In genomic region chr2:237280235-237280634, GRCh38 we compare ENCODE assay signal across 13 cellular contexts.
DNase-seq lines count a peak whose midpoint lies in the region; ATAC-seq, FAIRE-seq and TF ChIP-seq lines count a peak whose summit lies in the region.
"Had no signal": no experiment of that assay in that cellular context is flagged by ENCODE, and none has a peak within 500 bp of the region (broad histone marks: within the 10 kb centered on the region; RNA-seq: fewer than 3 reads in every experiment).

No MANE protein-coding gene starts in this region.

- ATAC-seq in GM19463 (IDR thresholded peaks at IDR 0.05; ENCODE audit: unreplicated experiment) (no peak), GM18517 (IDR thresholded peaks at IDR 0.05; ENCODE audit: unreplicated experiment) (no peak)
- ATAC-seq: naive thymus-derived CD4-positive, alpha-beta T cell had no signal

- H3K36me3 Mint-ChIP-seq in neural progenitor cell, result no peaks in the 10 kb centered on the region
- H3K36me3 Mint-ChIP-seq: naive thymus-derived CD4-positive, alpha-beta T cell had no signal

- H3K4me1 ChIP-seq in prostate gland (replicated peaks) (no peaks in the 10 kb centered on the region), neural progenitor cell (no peaks in the 10 kb centered on the region)

- peak; percentile 90 for FAIRE-seq in RCC 7860 (lab: Jason Lieb, UNC)

- TF ChIP-seq CTCF in AG09309 (IDR thresholded peaks at IDR 0.05; ENCODE audit: control insufficient read depth, insufficient read depth, low read depth, low read length, missing control alignments), result no peak
- TF ChIP-seq CTCF in fibroblast of pulmonary artery (IDR thresholded peaks at IDR 0.05; ENCODE audit: low read length, missing control alignments), result no peak
- no peak for TF ChIP-seq CTCF in prostate gland (IDR thresholded peaks at IDR 0.05)
- no peak for TF ChIP-seq CTCF in neural progenitor cell (IDR thresholded peaks at IDR 0.05)

- intact Hi-C loops in prostate gland (cut with DNase I), result no loop called here

- WGBS in prostate gland, result 25% methylated on average over 11 of the region's 11 CpGs

- H3K36me3 ChIP-seq in prostate gland (no peaks in the 10 kb centered on the region), neural progenitor cell (no peaks in the 10 kb centered on the region)

- DNase-seq in AG09309 (ENCODE audit: low read depth) (peak; percentile 97), RCC 7860 (ENCODE audit: low spot score) (peak; percentile 84), fibroblast of pulmonary artery (ENCODE audit: low read depth) (peak; percentile 96), prostate gland (ENCODE audit: low spot score) (no peak), NCI-H1417 treated with DMSO at 0.1 percent for 48 hours (lab: John Stamatoyannopoulos, UW) (no peak), neural progenitor cell (ENCODE audit: low spot score) (no peak)
- DNase-seq: caudate nucleus; Karpas-422; naive thymus-derived CD4-positive, alpha-beta T cell; NCI-H526 treated with DMSO at 0.1 percent for 48 hours; T-helper 2 cell had no signal

- H3K27ac Mint-ChIP-seq in neural progenitor cell, result no peak overlapping the region
- H3K27ac Mint-ChIP-seq: naive thymus-derived CD4-positive, alpha-beta T cell had no signal

- peaks cover 5% of the 10 kb centered on the region for H3K27me3 Mint-ChIP-seq in neural progenitor cell (ENCODE audit: insufficient read depth, low read depth)

- no peaks in the 10 kb centered on the region for H3K79me2 ChIP-seq in neural progenitor cell (ENCODE audit: low read depth)

- H3K4me3 ChIP-seq in AG09309 (ENCODE audit: control insufficient read depth, low read depth, low read length) (no peak overlapping the region), fibroblast of pulmonary artery (replicated peaks; ENCODE audit: low read depth, low read length) (no peak overlapping the region), prostate gland (no peak overlapping the region), neural progenitor cell (no peak overlapping the region)

- H3K27ac ChIP-seq in prostate gland, result peak overlapping the region; percentile 58 to 61
- H3K27ac ChIP-seq in neural progenitor cell, result no peak overlapping the region

- H3K9me3 ChIP-seq in prostate gland, result no peaks in the 10 kb centered on the region
- H3K9me3 ChIP-seq in neural progenitor cell (ENCODE audit: low read depth), result no peaks in the 10 kb centered on the region

- H2AFZ ChIP-seq in neural progenitor cell (replicated peaks), result no peak overlapping the region

- H3K9ac ChIP-seq in neural progenitor cell, result no peak overlapping the region

- H3F3A ChIP-seq in neural progenitor cell (ENCODE audit: low read depth), result no peaks in the 10 kb centered on the region

- H3K4me3 Mint-ChIP-seq in neural progenitor cell, result no peak overlapping the region
- H3K4me3 Mint-ChIP-seq: naive thymus-derived CD4-positive, alpha-beta T cell had no signal

- H3K4me2 ChIP-seq in neural progenitor cell, result no peak overlapping the region

- H3K9me3 Mint-ChIP-seq in neural progenitor cell, result peaks cover 9% of the 10 kb centered on the region
- H3K9me3 Mint-ChIP-seq: naive thymus-derived CD4-positive, alpha-beta T cell had no signal

- no peak for TF ChIP-seq POLR2A in prostate gland (IDR thresholded peaks at IDR 0.05)

- no peaks in the 10 kb centered on the region for H4K20me1 ChIP-seq in neural progenitor cell (ENCODE audit: low read depth)

- peaks cover 14% of the 10 kb centered on the region for H3K4me1 Mint-ChIP-seq in neural progenitor cell

- H3K27me3 ChIP-seq in prostate gland (replicated peaks; ENCODE audit: insufficient read depth) (no peaks in the 10 kb centered on the region), neural progenitor cell (no peaks in the 10 kb centered on the region)

Comparison
In these comparisons a context has a peak if more than half of its experiments do, and no peak if none do; other contexts are left out.
1. DNase-seq: peak in AG09309 (single experiment), RCC 7860 (single experiment) and fibroblast of pulmonary artery (single experiment); none in prostate gland (single experiment), NCI-H1417 treated with DMSO at 0.1 percent for 48 hours (single experiment) and neural progenitor cell (single experiment).